ENCODE assay signal across 11 cellular contexts in the genomic region with DNA sequence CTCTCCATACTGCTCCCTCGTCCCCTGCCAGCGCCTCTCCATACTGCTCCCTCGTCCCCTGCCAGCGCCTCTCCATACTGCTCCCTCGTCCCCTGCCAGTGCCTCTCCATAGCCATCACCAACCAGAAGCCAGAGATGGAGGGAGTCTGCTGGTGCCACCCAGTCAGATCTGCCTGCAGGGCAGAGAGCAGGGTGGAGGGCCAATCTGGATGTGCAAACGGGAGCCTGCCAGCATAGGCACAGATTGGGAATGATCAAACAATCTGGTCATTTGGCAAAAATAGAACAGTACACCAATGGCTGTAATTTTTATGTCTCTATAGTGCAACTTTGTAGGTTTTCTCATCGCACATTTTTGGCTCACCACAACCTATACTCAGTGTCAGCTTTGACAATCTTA.
DNase-seq lines count a peak whose midpoint lies in the region; ATAC-seq and TF ChIP-seq lines count a peak whose summit lies in the region.
"Had no signal": no experiment of that assay in that cellular context is flagged by ENCODE, and none has a peak within 500 bp of the region (broad histone marks: within the 10 kb centered on the region; RNA-seq: fewer than 3 reads in every experiment).

No MANE protein-coding gene starts in this region.

- no peaks in the 10 kb centered on the region for H3K36me3 ChIP-seq in OCI-LY7 (ENCODE audit: insufficient read depth, low read length)
- H3K36me3 ChIP-seq: BE2C had no signal

- no peaks in the 10 kb centered on the region for H3K79me2 ChIP-seq in OCI-LY7 (ENCODE audit: insufficient read depth, low read depth, low read length)

- TF ChIP-seq CTCF in CD14-positive monocyte (IDR thresholded peaks at IDR 0.05): no peak
- TF ChIP-seq CTCF in OCI-LY7 (conservative IDR thresholded peaks at IDR 0.05; ENCODE audit: low read length): no peak

- peaks cover 5 to 14% (median 9%) of the 10 kb centered on the region in 3 donors for H3K27me3 Mint-ChIP-seq in CD14-positive monocyte (ENCODE audit: low read depth in 3 of 3)

- H3K9me2 ChIP-seq in OCI-LY7 (ENCODE audit: insufficient read depth, low read length): no peaks in the 10 kb centered on the region

- H3K27ac Mint-ChIP-seq in CD14-positive monocyte: peak overlapping the region; percentile 37 to 87 (median 76)
- H3K27ac Mint-ChIP-seq: nephron had no signal

- peaks cover 89% of the 10 kb centered on the region for H3K4me1 ChIP-seq in OCI-LY7 (ENCODE audit: insufficient read depth, low read length, poor library complexity, severe bottlenecking)
- H3K4me1 ChIP-seq: BE2C had no signal

- 0 out of 2 replicates have a peak overlapping the region, but pooled peaks have one; percentile 2 for H2AFZ ChIP-seq in OCI-LY7 (ENCODE audit: low read length)

- peak overlapping the region; percentile 95 for H3K27ac ChIP-seq in OCI-LY7 (ENCODE audit: low read depth, low read length, poor library complexity, severe bottlenecking)

- no peaks in the 10 kb centered on the region for H3K9me3 ChIP-seq in OCI-LY7 (ENCODE audit: low read length)
- H3K9me3 ChIP-seq: BE2C had no signal

- H4K20me1 ChIP-seq in OCI-LY7 (ENCODE audit: insufficient read depth, low read length): no peaks in the 10 kb centered on the region

- H3K4me1 Mint-ChIP-seq in CD14-positive monocyte: peaks cover 88% of the 10 kb centered on the region

- H3K9me3 Mint-ChIP-seq in CD14-positive monocyte: peaks cover 0 to 1% (median 0%) of the 10 kb centered on the region in 7 donors
- H3K9me3 Mint-ChIP-seq: nephron had no signal

- ATAC-seq in left lobe of liver (no peak), HG03354 (IDR thresholded peaks at IDR 0.05; ENCODE audit: poor library complexity, severe bottlenecking, unreplicated experiment) (no peak)

- peak overlapping the region; percentile 80 for H3K4me2 ChIP-seq in OCI-LY7 (ENCODE audit: low read length)

- H3K36me3 Mint-ChIP-seq in CD14-positive monocyte: no peaks in the 10 kb centered on the region

- no TSS peak for BruUV-seq in OCI-LY7 (replicated peaks; lab: Mats Ljungman, UMichigan)

- peak overlapping the region; percentile 51 for H3K4me3 ChIP-seq in OCI-LY7 (ENCODE audit: low read depth, low read length, poor library complexity, severe bottlenecking)

- intact Hi-C loops in CD14-positive monocyte (cut with micrococcal nuclease): no loop called here
- intact Hi-C loops in OCI-LY7 (cut with micrococcal nuclease; ENCODE audit: unreplicated experiment): loop anchor here (1.0 to 10.0 kb wide), 3 partner anchors 27 to 713 kb away; a partner anchor contains a TSS

- CTCF ChIA-PET in OCI-LY7 (lab: Charles Lee; ENCODE audit: unreplicated experiment): no interaction called here

- DNase-seq in Ammon's horn (ENCODE audit: low spot score) (peak; percentile 45), CD14-positive monocyte (ENCODE audit: low spot score) (peak; percentile 13), OCI-LY7 (ENCODE audit: low spot score) (no peak), left lobe of liver (ENCODE audit: low spot score) (peak; percentile 24), AML-193 (lab: John Stamatoyannopoulos, UW) (no peak)
- DNase-seq in central memory CD4-positive, alpha-beta T cell: no peak
- DNase-seq: DMS79, NCI-H1417 treated with DMSO at 0.1 percent for 48 hours had no signal

- POLR2A ChIA-PET in OCI-LY7 (lab: Charles Lee): interaction anchor here (0.8 to 1.1 kb wide), 2 partner anchors 18 to 101 kb away, joined by 3 read pairs; no protein-coding TSS in a partner anchor

- H3K4me3 Mint-ChIP-seq in CD14-positive monocyte: peak overlapping the region; percentile 24 to 74
- H3K4me3 Mint-ChIP-seq: nephron had no signal

Comparison
In these comparisons a context has a peak if more than half of its experiments do, and no peak if none do; other contexts are left out.
1. DNase-seq: peak in Ammon's horn (single experiment), CD14-positive monocyte (single experiment) and left lobe of liver (single experiment); none in OCI-LY7 (single experiment), central memory CD4-positive, alpha-beta T cell (single experiment) and AML-193 (0 of 2).